20 cellular contexts compared by ENCODE assay signal in the genomic region with DNA sequence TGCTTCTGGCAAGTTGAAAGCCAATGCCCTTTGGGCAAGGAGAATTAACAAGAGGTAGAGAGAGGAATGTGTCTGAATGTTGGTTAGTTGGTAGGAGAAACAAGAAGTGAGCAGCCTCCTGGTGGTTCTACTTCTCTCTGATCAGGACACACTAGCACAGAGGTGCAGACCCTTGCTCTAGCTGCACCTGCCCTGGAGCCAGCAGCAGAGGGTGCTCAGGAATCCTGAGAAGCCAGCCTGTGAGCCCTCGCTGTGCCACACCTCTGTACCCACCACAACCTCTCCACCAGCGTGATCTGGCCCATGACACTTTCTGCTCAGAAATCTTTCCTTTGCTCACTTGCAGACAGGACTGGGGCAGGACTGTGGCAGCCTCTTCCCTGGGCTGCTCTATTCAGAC.
"Had no signal": no experiment of that assay in that cellular context is flagged by ENCODE, and none has a peak within 500 bp of the region (broad histone marks: within the 10 kb centered on the region; RNA-seq: fewer than 3 reads in every experiment).

No MANE protein-coding gene starts in this region.

- ATAC-seq: activated CD4-positive, CD25-positive, alpha-beta regulatory T cell treated with anti-CD3 and anti-CD28 coated beads, Interleukin-2, amount 50 U/mL, for 24 hours; activated T-cell treated with anti-CD3 and anti-CD28 coated beads, Interleukin-2, amount 50 U/mL, for 4 hours; left lung had no signal

- H3K36me3 ChIP-seq: brain microvascular endothelial cell, colonic mucosa, left lung, vagina had no signal

- H3K4me1 ChIP-seq: colonic mucosa, left lung, vagina had no signal

- H3K27ac Mint-ChIP-seq: activated CD4-positive, alpha-beta T cell treated with anti-CD3 and anti-CD28 coated beads, Interleukin-2, amount 10 ng/mL, durations not matched to agents 7 days and 5 days; nephron progenitor cell had no signal

- H3K27me3 ChIP-seq: colonic mucosa, left lung, vagina had no signal

- H3K27ac ChIP-seq: brain microvascular endothelial cell, colonic mucosa, left lung, vagina had no signal

- H3K27me3 Mint-ChIP-seq: activated CD4-positive, alpha-beta T cell treated with anti-CD3 and anti-CD28 coated beads, Interleukin-2, amount 10 ng/mL, durations not matched to agents 7 days and 5 days; central memory CD8-positive, alpha-beta T cell had no signal

- H3K4me1 Mint-ChIP-seq: activated CD4-positive, alpha-beta T cell treated with anti-CD3 and anti-CD28 coated beads, Interleukin-2, amount 10 ng/mL, durations not matched to agents 7 days and 5 days; central memory CD8-positive, alpha-beta T cell had no signal

- H3K9me3 ChIP-seq: colonic mucosa, left lung, vagina had no signal

- H3K4me3 Mint-ChIP-seq: activated CD4-positive, alpha-beta T cell treated with anti-CD3 and anti-CD28 coated beads, Interleukin-2, amount 10 ng/mL, durations not matched to agents 7 days and 5 days; activated T-cell treated with anti-CD3 and anti-CD28 coated beads, Interleukin-2, amount 50 U/mL, for 4 hours; central memory CD8-positive, alpha-beta T cell; nephron progenitor cell had no signal

- DNase-seq: activated CD4-positive, alpha-beta T cell treated with anti-CD3 and anti-CD28 coated beads, Interleukin-2, amount 10 ng/mL, durations not matched to agents 7 days and 5 days; activated CD8-positive, alpha-beta memory T cell treated with anti-CD3 and anti-CD28 coated beads, Interleukin-2, amount 50 U/mL, for 4 hours; activated effector memory CD4-positive, alpha-beta T cell treated with Interleukin-2 at 50 U/mL for 16 hours; activated naive CD4-positive, alpha-beta T cell treated with anti-CD3 and anti-CD28 coated beads, Interleukin-2, amount 50 U/mL, for 16 hours; activated T-cell treated with anti-CD3 and anti-CD28 coated beads, Interleukin-2, amount 50 U/mL, for 4 hours; brain microvascular endothelial cell; colonic mucosa; kidney; left lung; midbrain; nephron progenitor cell; occipital lobe; retina; stimulated activated CD4-positive, alpha-beta T cell treated with anti-CD3 and anti-CD28 coated beads, Interleukin-12 subunit alpha, Interleukin-12 subunit beta, amount 100 ng/mL, for 4 hours; stimulated activated CD4-positive, alpha-beta T cell treated with anti-CD3 and anti-CD28 coated beads, Interleukin-1b, Interleukin-23, amount 100 ng/mL, for 48 hours; stimulated activated naive CD4-positive, alpha-beta T cell treated with Interleukin-2 at 50 U/mL for 16 hours; trophoblast cell had no signal

- H3K9me3 Mint-ChIP-seq: activated CD4-positive, alpha-beta T cell treated with anti-CD3 and anti-CD28 coated beads, Interleukin-2, amount 10 ng/mL, durations not matched to agents 7 days and 5 days; activated T-cell treated with anti-CD3 and anti-CD28 coated beads, Interleukin-2, amount 50 U/mL, for 4 hours; central memory CD8-positive, alpha-beta T cell; nephron progenitor cell had no signal

- H3K4me3 ChIP-seq: colonic mucosa, left lung, vagina had no signal
